Comparison of ENCODE assay signal across 2 cellular contexts in genomic region chr18:35283923-35284794, GRCh38.
A peak's percentile ranks its signal among the peaks of the same experiment; 100 is the strongest.
TF ChIP-seq lines count a peak whose summit lies in the region.

No MANE protein-coding gene starts in this region.

TF ChIP-seq in GM23338, 12 proteins besides CTCF, POLR2A, EP300 and RAD21:
- TF ChIP-seq EZH2phosphoT487 (IDR thresholded peaks at IDR 0.05; ENCODE audit: unreplicated experiment) (no peak), ZNF331 (CRISPR knock-in tag; IDR thresholded peaks at IDR 0.05; ENCODE audit: low read depth) (no peak), NANOG (IDR thresholded peaks at IDR 0.05; ENCODE audit: borderline replicate concordance) (no peak), ZNF114 (CRISPR knock-in tag; IDR thresholded peaks at IDR 0.05) (no peak), JUNB (IDR thresholded peaks at IDR 0.05; ENCODE audit: unreplicated experiment) (no peak), CREB1 (CRISPR knock-in tag; IDR thresholded peaks at IDR 0.05; ENCODE audit: low read depth) (no peak), POLR2AphosphoS5 (IDR thresholded peaks at IDR 0.05; ENCODE audit: low read depth) (no peak), STAT1 (IDR thresholded peaks at IDR 0.05; ENCODE audit: unreplicated experiment) (no peak), EZH2 (IDR thresholded peaks at IDR 0.05; ENCODE audit: low read depth, unreplicated experiment) (no peak)
- TF ChIP-seq, protein P1, sequence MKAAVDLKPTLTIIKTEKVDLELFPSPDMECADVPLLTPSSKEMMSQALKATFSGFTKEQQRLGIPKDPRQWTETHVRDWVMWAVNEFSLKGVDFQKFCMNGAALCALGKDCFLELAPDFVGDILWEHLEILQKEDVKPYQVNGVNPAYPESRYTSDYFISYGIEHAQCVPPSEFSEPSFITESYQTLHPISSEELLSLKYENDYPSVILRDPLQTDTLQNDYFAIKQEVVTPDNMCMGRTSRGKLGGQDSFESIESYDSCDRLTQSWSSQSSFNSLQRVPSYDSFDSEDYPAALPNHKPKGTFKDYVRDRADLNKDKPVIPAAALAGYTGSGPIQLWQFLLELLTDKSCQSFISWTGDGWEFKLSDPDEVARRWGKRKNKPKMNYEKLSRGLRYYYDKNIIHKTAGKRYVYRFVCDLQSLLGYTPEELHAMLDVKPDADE (IDR thresholded peaks at IDR 0.05): no peak
- TF ChIP-seq, protein P2, sequence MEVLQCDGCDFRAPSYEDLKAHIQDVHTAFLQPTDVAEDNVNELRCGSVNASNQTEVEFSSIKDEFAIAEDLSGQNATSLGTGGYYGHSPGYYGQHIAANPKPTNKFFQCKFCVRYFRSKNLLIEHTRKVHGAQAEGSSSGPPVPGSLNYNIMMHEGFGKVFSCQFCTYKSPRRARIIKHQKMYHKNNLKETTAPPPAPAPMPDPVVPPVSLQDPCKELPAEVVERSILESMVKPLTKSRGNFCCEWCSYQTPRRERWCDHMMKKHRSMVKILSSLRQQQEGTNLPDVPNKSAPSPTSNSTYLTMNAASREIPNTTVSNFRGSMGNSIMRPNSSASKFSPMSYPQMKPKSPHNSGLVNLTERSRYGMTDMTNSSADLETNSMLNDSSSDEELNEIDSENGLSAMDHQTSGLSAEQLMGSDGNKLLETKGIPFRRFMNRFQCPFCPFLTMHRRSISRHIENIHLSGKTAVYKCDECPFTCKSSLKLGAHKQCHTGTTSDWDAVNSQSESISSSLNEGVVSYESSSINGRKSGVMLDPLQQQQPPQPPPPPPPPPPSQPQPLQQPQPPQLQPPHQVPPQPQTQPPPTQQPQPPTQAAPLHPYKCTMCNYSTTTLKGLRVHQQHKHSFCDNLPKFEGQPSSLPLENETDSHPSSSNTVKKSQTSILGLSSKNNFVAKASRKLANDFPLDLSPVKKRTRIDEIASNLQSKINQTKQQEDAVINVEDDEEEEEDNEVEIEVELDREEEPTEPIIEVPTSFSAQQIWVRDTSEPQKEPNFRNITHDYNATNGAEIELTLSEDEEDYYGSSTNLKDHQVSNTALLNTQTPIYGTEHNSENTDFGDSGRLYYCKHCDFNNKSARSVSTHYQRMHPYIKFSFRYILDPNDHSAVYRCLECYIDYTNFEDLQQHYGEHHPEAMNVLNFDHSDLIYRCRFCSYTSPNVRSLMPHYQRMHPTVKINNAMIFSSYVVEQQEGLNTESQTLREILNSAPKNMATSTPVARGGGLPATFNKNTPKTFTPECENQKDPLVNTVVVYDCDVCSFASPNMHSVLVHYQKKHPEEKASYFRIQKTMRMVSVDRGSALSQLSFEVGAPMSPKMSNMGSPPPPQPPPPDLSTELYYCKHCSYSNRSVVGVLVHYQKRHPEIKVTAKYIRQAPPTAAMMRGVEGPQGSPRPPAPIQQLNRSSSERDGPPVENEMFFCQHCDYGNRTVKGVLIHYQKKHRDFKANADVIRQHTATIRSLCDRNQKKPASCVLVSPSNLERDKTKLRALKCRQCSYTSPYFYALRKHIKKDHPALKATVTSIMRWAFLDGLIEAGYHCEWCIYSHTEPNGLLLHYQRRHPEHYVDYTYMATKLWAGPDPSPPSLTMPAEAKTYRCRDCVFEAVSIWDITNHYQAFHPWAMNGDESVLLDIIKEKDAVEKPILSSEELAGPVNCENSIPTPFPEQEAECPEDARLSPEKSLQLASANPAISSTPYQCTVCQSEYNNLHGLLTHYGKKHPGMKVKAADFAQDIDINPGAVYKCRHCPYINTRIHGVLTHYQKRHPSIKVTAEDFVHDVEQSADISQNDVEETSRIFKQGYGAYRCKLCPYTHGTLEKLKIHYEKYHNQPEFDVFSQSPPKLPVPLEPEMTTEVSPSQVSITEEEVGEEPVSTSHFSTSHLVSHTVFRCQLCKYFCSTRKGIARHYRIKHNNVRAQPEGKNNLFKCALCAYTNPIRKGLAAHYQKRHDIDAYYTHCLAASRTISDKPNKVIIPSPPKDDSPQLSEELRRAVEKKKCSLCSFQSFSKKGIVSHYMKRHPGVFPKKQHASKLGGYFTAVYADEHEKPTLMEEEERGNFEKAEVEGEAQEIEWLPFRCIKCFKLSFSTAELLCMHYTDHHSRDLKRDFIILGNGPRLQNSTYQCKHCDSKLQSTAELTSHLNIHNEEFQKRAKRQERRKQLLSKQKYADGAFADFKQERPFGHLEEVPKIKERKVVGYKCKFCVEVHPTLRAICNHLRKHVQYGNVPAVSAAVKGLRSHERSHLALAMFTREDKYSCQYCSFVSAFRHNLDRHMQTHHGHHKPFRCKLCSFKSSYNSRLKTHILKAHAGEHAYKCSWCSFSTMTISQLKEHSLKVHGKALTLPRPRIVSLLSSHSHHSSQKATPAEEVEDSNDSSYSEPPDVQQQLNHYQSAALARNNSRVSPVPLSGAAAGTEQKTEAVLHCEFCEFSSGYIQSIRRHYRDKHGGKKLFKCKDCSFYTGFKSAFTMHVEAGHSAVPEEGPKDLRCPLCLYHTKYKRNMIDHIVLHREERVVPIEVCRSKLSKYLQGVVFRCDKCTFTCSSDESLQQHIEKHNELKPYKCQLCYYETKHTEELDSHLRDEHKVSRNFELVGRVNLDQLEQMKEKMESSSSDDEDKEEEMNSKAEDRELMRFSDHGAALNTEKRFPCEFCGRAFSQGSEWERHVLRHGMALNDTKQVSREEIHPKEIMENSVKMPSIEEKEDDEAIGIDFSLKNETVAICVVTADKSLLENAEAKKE (CRISPR knock-in tag; IDR thresholded peaks at IDR 0.05): no peak
- TF ChIP-seq, protein P3, sequence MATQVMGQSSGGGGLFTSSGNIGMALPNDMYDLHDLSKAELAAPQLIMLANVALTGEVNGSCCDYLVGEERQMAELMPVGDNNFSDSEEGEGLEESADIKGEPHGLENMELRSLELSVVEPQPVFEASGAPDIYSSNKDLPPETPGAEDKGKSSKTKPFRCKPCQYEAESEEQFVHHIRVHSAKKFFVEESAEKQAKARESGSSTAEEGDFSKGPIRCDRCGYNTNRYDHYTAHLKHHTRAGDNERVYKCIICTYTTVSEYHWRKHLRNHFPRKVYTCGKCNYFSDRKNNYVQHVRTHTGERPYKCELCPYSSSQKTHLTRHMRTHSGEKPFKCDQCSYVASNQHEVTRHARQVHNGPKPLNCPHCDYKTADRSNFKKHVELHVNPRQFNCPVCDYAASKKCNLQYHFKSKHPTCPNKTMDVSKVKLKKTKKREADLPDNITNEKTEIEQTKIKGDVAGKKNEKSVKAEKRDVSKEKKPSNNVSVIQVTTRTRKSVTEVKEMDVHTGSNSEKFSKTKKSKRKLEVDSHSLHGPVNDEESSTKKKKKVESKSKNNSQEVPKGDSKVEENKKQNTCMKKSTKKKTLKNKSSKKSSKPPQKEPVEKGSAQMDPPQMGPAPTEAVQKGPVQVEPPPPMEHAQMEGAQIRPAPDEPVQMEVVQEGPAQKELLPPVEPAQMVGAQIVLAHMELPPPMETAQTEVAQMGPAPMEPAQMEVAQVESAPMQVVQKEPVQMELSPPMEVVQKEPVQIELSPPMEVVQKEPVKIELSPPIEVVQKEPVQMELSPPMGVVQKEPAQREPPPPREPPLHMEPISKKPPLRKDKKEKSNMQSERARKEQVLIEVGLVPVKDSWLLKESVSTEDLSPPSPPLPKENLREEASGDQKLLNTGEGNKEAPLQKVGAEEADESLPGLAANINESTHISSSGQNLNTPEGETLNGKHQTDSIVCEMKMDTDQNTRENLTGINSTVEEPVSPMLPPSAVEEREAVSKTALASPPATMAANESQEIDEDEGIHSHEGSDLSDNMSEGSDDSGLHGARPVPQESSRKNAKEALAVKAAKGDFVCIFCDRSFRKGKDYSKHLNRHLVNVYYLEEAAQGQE (IDR thresholded peaks at IDR 0.05; ENCODE audit: unreplicated experiment): no peak
TF ChIP-seq in GM23338: peak in this region for 0.

TF ChIP-seq in K562, 482 proteins besides CTCF, POLR2A, EP300 and RAD21:
- TF ChIP-seq CBX3 (IDR thresholded peaks at IDR 0.05; ENCODE audit: borderline replicate concordance in 1 of 2, low read length in 2 of 2) (peak; percentile 86 to 96), BMI1 (IDR thresholded peaks at IDR 0.05; ENCODE audit: low read length) (no peak), CBX5 (IDR thresholded peaks at IDR 0.05; ENCODE audit: borderline replicate concordance, low read depth) (peak; percentile 95), PCBP1 (IDR thresholded peaks at IDR 0.05; ENCODE audit: low read depth, low read length, poor library complexity, severe bottlenecking) (no peak), TRIM24 (IDR thresholded peaks at IDR 0.05) (peak in 1 of 2 experiments; percentile 69; a peak in 2 of 4 replicates), HDAC6 (IDR thresholded peaks at IDR 0.05; ENCODE audit: low read depth, low read length) (no peak), TRIM28 (IDR thresholded peaks at IDR 0.05) (peak; percentile 97), XRCC3 (IDR thresholded peaks at IDR 0.05) (peak; percentile 38; the same call in 1 of the 2 replicates), KDM1A (IDR thresholded peaks at IDR 0.05) (no peak), MNT (conservative IDR thresholded peaks at IDR 0.05) (no peak), NCOR1 (IDR thresholded peaks at IDR 0.05) (no peak), CBX1 (IDR thresholded peaks at IDR 0.05; ENCODE audit: low read depth) (peak; percentile 62; the same call in 1 of the 2 replicates), ETS2 (tag; IDR thresholded peaks at IDR 0.05; ENCODE audit: borderline replicate concordance, poor library complexity, severe bottlenecking) (no peak), MYNN (IDR thresholded peaks at IDR 0.05) (no peak), MYNN (CRISPR knock-in tag; IDR thresholded peaks at IDR 0.05) (no peak)
- TF ChIP-seq, protein P4, sequence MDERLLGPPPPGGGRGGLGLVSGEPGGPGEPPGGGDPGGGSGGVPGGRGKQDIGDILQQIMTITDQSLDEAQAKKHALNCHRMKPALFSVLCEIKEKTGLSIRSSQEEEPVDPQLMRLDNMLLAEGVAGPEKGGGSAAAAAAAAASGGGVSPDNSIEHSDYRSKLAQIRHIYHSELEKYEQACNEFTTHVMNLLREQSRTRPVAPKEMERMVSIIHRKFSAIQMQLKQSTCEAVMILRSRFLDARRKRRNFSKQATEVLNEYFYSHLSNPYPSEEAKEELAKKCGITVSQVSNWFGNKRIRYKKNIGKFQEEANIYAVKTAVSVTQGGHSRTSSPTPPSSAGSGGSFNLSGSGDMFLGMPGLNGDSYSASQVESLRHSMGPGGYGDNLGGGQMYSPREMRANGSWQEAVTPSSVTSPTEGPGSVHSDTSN (CRISPR knock-in tag; IDR thresholded peaks at IDR 0.05; ENCODE audit: low read depth): no peak
- TF ChIP-seq, protein P4 (tag; conservative IDR thresholded peaks at IDR 0.05; ENCODE audit: low read depth): no peak
- TF ChIP-seq, protein P5, sequence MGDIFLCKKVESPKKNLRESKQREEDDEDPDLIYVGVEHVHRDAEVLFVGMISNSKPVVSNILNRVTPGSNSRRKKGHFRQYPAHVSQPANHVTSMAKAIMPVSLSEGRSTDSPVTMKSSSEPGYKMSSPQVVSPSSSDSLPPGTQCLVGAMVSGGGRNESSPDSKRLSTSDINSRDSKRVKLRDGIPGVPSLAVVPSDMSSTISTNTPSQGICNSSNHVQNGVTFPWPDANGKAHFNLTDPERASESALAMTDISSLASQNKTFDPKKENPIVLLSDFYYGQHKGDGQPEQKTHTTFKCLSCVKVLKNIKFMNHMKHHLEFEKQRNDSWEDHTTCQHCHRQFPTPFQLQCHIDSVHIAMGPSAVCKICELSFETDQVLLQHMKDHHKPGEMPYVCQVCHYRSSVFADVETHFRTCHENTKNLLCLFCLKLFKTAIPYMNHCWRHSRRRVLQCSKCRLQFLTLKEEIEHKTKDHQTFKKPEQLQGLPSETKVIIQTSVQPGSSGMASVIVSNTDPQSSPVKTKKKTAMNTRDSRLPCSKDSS (IDR thresholded peaks at IDR 0.05; ENCODE audit: low read depth, partially characterized antibody): peak; percentile 90
- TF ChIP-seq, protein P6, sequence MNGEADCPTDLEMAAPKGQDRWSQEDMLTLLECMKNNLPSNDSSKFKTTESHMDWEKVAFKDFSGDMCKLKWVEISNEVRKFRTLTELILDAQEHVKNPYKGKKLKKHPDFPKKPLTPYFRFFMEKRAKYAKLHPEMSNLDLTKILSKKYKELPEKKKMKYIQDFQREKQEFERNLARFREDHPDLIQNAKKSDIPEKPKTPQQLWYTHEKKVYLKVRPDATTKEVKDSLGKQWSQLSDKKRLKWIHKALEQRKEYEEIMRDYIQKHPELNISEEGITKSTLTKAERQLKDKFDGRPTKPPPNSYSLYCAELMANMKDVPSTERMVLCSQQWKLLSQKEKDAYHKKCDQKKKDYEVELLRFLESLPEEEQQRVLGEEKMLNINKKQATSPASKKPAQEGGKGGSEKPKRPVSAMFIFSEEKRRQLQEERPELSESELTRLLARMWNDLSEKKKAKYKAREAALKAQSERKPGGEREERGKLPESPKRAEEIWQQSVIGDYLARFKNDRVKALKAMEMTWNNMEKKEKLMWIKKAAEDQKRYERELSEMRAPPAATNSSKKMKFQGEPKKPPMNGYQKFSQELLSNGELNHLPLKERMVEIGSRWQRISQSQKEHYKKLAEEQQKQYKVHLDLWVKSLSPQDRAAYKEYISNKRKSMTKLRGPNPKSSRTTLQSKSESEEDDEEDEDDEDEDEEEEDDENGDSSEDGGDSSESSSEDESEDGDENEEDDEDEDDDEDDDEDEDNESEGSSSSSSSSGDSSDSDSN (IDR thresholded peaks at IDR 0.05; ENCODE audit: borderline replicate concordance in 1 of 2, low read depth in 2 of 2, low read length in 2 of 2): no peak
